11 cellular contexts compared by ENCODE assay signal in genomic region chr19:1417145-1417544, GRCh38. TPM values are rescaled to one million over a fixed set of nuclear protein-coding genes. Genes with fewer than 3 reads are reported as not detected.
DNase-seq lines count a peak whose midpoint lies in the region; ATAC-seq and TF ChIP-seq lines count a peak whose summit lies in the region.
"Had no signal": no experiment of that assay in that cellular context is flagged by ENCODE, and none has a peak within 500 bp of the region (broad histone marks: within the 10 kb centered on the region; RNA-seq: fewer than 3 reads in every experiment).

No MANE protein-coding gene starts in this region.

- peaks cover 84% of the 10 kb centered on the region for H3K36me3 ChIP-seq in NT2/D1 (ENCODE audit: insufficient read depth, insufficient read length, low read length)
- peaks cover 5 to 53% of the 10 kb centered on the region in 2 donors for H3K36me3 ChIP-seq in esophagus (ENCODE audit: control insufficient read depth in 2 of 2, insufficient read depth in 2 of 2, low read length in 1 of 2)
- peaks cover 0 to 50% of the 10 kb centered on the region in 2 donors for H3K36me3 ChIP-seq in psoas muscle (ENCODE audit: insufficient read depth in 1 of 2, low read depth in 1 of 2)
- peaks cover 9% of the 10 kb centered on the region for H3K36me3 ChIP-seq in MG63

- no peak overlapping the region for H3K4me3 ChIP-seq in NT2/D1 (ENCODE audit: insufficient read length, low read depth)
- no peak overlapping the region for H3K4me3 ChIP-seq in esophagus (ENCODE audit: low read depth in 1 of 2, low read length in 2 of 2)
- H3K4me3 ChIP-seq in psoas muscle: peak overlapping the region; percentile 41
- H3K4me3 ChIP-seq in MG63: no peak overlapping the region

- WGBS in esophagus, 2 donors: 54 to 72% methylated on average over 21 of the region's 21 CpGs
- 34 to 55% (median 45%) methylated on average over 21 of the region's 21 CpGs for WGBS in psoas muscle, 3 donors

- H3K9me3 ChIP-seq in NT2/D1 (ENCODE audit: insufficient read depth, low read length) (no peaks in the 10 kb centered on the region), esophagus (ENCODE audit: control insufficient read depth in 2 of 2, insufficient read depth in 1 of 2, low read depth in 1 of 2, low read length in 1 of 2) (no peaks in the 10 kb centered on the region), psoas muscle (no peaks in the 10 kb centered on the region), MG63 (no peaks in the 10 kb centered on the region)
- H3K9me3 ChIP-seq: tibial artery had no signal

- no peak for TF ChIP-seq CTCF in psoas muscle (IDR thresholded peaks at IDR 0.05)

- intact Hi-C loops in psoas muscle (cut with DNase I): loop anchor here in 1 of 2 donors (10.0 kb wide), 1 partner anchor 142 kb away; the partner anchor contains the start of gene FAM174C

- H3K4me1 ChIP-seq in NT2/D1 (ENCODE audit: insufficient read depth, insufficient read length): peaks cover 31% of the 10 kb centered on the region
- peaks cover 19 to 44% of the 10 kb centered on the region in 2 donors for H3K4me1 ChIP-seq in esophagus (ENCODE audit: control insufficient read depth in 2 of 2, insufficient read depth in 2 of 2, low read length in 1 of 2)
- H3K4me1 ChIP-seq in psoas muscle: peaks cover 66% of the 10 kb centered on the region

- DNase-seq in NT2/D1 (ENCODE audit: low read depth, low spot score): no peak
- DNase-seq in psoas muscle: peak; percentile 78 to 90
- DNase-seq in HCEC 1CT: no peak
- no peak for DNase-seq in activated naive CD4-positive, alpha-beta T cell treated with Interleukin-2 at 50 U/mL for 16 hours
- DNase-seq in MG63: no peak
- DNase-seq: activated naive CD8-positive, alpha-beta T cell treated with anti-CD3 and anti-CD28 coated beads, Interleukin-2, amount 50 U/mL, for 24 hours; DMS53; NCI-H774; tibial artery had no signal

- H3K27ac ChIP-seq in esophagus (ENCODE audit: low read depth in 2 of 2, low read length in 1 of 2) (peak overlapping the region; percentile 83 to 95), psoas muscle (peak overlapping the region; percentile 85)
- H3K27ac ChIP-seq: KMS-11 had no signal

- ATAC-seq in psoas muscle: peak; percentile 86 to 92 (median 90)
- ATAC-seq: activated naive CD8-positive, alpha-beta T cell treated with anti-CD3 and anti-CD28 coated beads, Interleukin-2, amount 50 U/mL, for 24 hours had no signal

- H3K27me3 ChIP-seq in NT2/D1 (ENCODE audit: insufficient read depth, insufficient read length) (no peaks in the 10 kb centered on the region), esophagus (ENCODE audit: control insufficient read depth in 1 of 2, insufficient read depth in 2 of 2, low read length in 2 of 2) (no peaks in the 10 kb centered on the region), psoas muscle (ENCODE audit: insufficient read depth in 3 of 3, low read length in 2 of 3) (no peaks in the 10 kb centered on the region), MG63 (no peaks in the 10 kb centered on the region)
- H3K27me3 ChIP-seq: tibial artery had no signal

- H3K9ac ChIP-seq in NT2/D1 (ENCODE audit: insufficient read length, low read depth): peak overlapping the region; percentile 6
- H3K9ac ChIP-seq: KMS-11 had no signal

RNA-seq across cellular contexts. Expression of gene DAZAP1, which starts 9.8 kb away (rescaled TPM):
- polyA plus RNA-seq in esophagus (10 to 100 TPM; 64.9 to 75.3 TPM), psoas muscle (100 to 1,000 TPM in 1 of 3 donors, 10 to 100 TPM in 2; 68.9 to 103 (median 94.1) TPM)
- 100 to 1,000 TPM in 1 of 4 donors, 10 to 100 TPM in 3; 59.9 to 122 (median 86.9) TPM for total RNA-seq in psoas muscle
- 107 and 149 TPM in 2 replicates for total RNA-seq in MG63 (2014; rRNA removed; shearing (Covaris generic); ENCODE audit: low replicate concordance)

RNA-seq across cellular contexts. Expression of gene GAMT, which starts 15.8 kb away (rescaled TPM):
- polyA plus RNA-seq in esophagus (10 to 100 TPM; 10.9 to 18.4 TPM), psoas muscle (100 to 1,000 TPM; 162 to 464 (median 351) TPM)
- total RNA-seq in psoas muscle: 100 to 1,000 TPM; 227 to 339 (median 232) TPM
- total RNA-seq in MG63 (2014; rRNA removed; shearing (Covaris generic); ENCODE audit: low replicate concordance): 22.1 and 30.7 TPM in 2 replicates

RNA-seq across cellular contexts. Expression of gene RPS15, which starts 21.1 kb away (rescaled TPM):
- polyA plus RNA-seq in esophagus (1,000 to 10,000 TPM; 2,888 to 3,260 TPM), psoas muscle (1,000 to 10,000 TPM; 2,739 to 4,077 (median 3,158) TPM)
- total RNA-seq in psoas muscle: 100 to 1,000 TPM; 697 to 992 (median 943) TPM
- 702 and 820 TPM in 2 replicates for total RNA-seq in MG63 (2014; rRNA removed; shearing (Covaris generic); ENCODE audit: low replicate concordance)

RNA-seq across cellular contexts. Expression of gene APC2, which starts 32.8 kb away (rescaled TPM):
- polyA plus RNA-seq in esophagus (under 1 TPM; 0.02 to 0.10 TPM), psoas muscle (under 1 TPM in 2 of 3 donors, not detected in 1; 0.01 to 0.03 TPM)
- under 1 TPM; 0.04 to 0.06 (median 0.05) TPM for total RNA-seq in psoas muscle
- total RNA-seq in MG63 (2014; rRNA removed; shearing (Covaris generic); ENCODE audit: low replicate concordance): 0.59 and 2.0 TPM in 2 replicates

RNA-seq across cellular contexts. Expression of gene NDUFS7, which starts 33.4 kb away (rescaled TPM):
- polyA plus RNA-seq in esophagus: 100 to 1,000 TPM; 106 to 160 TPM
- total RNA-seq in psoas muscle: 100 to 1,000 TPM; 230 to 338 (median 308) TPM
- polyA plus RNA-seq in psoas muscle: 100 to 1,000 TPM; 177 to 423 (median 294) TPM
- 19.3 and 49.5 TPM in 2 replicates for total RNA-seq in MG63 (2014; rRNA removed; shearing (Covaris generic); ENCODE audit: low replicate concordance)

Comparison
In these comparisons a context has a peak if more than half of its experiments do, and no peak if none do; other contexts are left out.
1. DNase-seq: peak in psoas muscle (2 of 2); none in NT2/D1 (single experiment), HCEC 1CT (single experiment), activated naive CD4-positive, alpha-beta T cell treated with Interleukin-2 at 50 U/mL for 16 hours (single experiment) and MG63 (single experiment).